Comparison of ENCODE assay signal across 1 cellular context in genomic region chr20:38748097-38748862, GRCh38.
TF ChIP-seq lines count a peak whose summit lies in the region.

Gene ACTR5 (plus strand): TSS chr20:38748460. CDS start chr20:38748479, 19 bp downstream.

TF ChIP-seq in HepG2, 621 proteins besides CTCF, POLR2A, EP300 and RAD21 (continued from another document and continues in another):
- peak; percentile 88 for TF ChIP-seq ZBTB43 (CRISPR knock-in tag; conservative IDR thresholded peaks at IDR 0.05)
- TF ChIP-seq, protein P1, sequence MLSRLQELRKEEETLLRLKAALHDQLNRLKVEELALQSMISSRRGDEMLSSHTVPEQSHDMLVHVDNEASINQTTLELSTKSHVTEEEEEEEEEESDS (CRISPR knock-in tag; IDR thresholded peaks at IDR 0.05; ENCODE audit: borderline replicate concordance), result peak; percentile 91; the same call in 1 of the 2 replicates
- TF ChIP-seq, protein P2, sequence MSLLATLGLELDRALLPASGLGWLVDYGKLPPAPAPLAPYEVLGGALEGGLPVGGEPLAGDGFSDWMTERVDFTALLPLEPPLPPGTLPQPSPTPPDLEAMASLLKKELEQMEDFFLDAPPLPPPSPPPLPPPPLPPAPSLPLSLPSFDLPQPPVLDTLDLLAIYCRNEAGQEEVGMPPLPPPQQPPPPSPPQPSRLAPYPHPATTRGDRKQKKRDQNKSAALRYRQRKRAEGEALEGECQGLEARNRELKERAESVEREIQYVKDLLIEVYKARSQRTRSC (CRISPR knock-in tag; IDR thresholded peaks at IDR 0.05; ENCODE audit: low read depth), result peak; percentile 77; the same call in 1 of the 2 replicates
- peak; percentile 96 for TF ChIP-seq KMT2A (CRISPR knock-in tag; IDR thresholded peaks at IDR 0.05)
- TF ChIP-seq NFIB (CRISPR knock-in tag; IDR thresholded peaks at IDR 0.05; ENCODE audit: borderline replicate concordance), result no peak
- TF ChIP-seq ZNF704 (CRISPR knock-in tag; IDR thresholded peaks at IDR 0.05; ENCODE audit: borderline replicate concordance), result peak; percentile 96
- peak; percentile 98 for TF ChIP-seq SAFB2 (CRISPR knock-in tag; IDR thresholded peaks at IDR 0.05; ENCODE audit: borderline replicate concordance, low read depth)
- no peak for TF ChIP-seq ZC3H4 (CRISPR knock-in tag; IDR thresholded peaks at IDR 0.05; ENCODE audit: borderline replicate concordance)
- TF ChIP-seq LRRFIP1 (CRISPR knock-in tag; conservative IDR thresholded peaks at IDR 0.05), result no peak; the same call in 1 of the 2 replicates
- no peak for TF ChIP-seq ZFP36L2 (CRISPR knock-in tag; IDR thresholded peaks at IDR 0.05)
- TF ChIP-seq, protein P3, sequence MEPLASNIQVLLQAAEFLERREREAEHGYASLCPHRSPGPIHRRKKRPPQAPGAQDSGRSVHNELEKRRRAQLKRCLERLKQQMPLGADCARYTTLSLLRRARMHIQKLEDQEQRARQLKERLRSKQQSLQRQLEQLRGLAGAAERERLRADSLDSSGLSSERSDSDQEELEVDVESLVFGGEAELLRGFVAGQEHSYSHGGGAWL (CRISPR knock-in tag; IDR thresholded peaks at IDR 0.05), result peak; percentile 98
- TF ChIP-seq ARID2 (CRISPR knock-in tag; IDR thresholded peaks at IDR 0.05; ENCODE audit: borderline replicate concordance), result peak; percentile 93; the same call in 1 of the 2 replicates
- TF ChIP-seq HNF4G (IDR thresholded peaks at IDR 0.05; ENCODE audit: borderline replicate concordance, low read depth, low read length), result no peak
- peak; percentile 92 for TF ChIP-seq HNF4G (CRISPR knock-in tag; IDR thresholded peaks at IDR 0.05; ENCODE audit: borderline replicate concordance, low read depth)
- TF ChIP-seq CHD2 (IDR thresholded peaks at IDR 0.05; ENCODE audit: low read depth, low read length), result no peak; the same call in 1 of the 2 replicates
- TF ChIP-seq MAX (IDR thresholded peaks at IDR 0.05), result peak; percentile 81
- TF ChIP-seq, protein P4, sequence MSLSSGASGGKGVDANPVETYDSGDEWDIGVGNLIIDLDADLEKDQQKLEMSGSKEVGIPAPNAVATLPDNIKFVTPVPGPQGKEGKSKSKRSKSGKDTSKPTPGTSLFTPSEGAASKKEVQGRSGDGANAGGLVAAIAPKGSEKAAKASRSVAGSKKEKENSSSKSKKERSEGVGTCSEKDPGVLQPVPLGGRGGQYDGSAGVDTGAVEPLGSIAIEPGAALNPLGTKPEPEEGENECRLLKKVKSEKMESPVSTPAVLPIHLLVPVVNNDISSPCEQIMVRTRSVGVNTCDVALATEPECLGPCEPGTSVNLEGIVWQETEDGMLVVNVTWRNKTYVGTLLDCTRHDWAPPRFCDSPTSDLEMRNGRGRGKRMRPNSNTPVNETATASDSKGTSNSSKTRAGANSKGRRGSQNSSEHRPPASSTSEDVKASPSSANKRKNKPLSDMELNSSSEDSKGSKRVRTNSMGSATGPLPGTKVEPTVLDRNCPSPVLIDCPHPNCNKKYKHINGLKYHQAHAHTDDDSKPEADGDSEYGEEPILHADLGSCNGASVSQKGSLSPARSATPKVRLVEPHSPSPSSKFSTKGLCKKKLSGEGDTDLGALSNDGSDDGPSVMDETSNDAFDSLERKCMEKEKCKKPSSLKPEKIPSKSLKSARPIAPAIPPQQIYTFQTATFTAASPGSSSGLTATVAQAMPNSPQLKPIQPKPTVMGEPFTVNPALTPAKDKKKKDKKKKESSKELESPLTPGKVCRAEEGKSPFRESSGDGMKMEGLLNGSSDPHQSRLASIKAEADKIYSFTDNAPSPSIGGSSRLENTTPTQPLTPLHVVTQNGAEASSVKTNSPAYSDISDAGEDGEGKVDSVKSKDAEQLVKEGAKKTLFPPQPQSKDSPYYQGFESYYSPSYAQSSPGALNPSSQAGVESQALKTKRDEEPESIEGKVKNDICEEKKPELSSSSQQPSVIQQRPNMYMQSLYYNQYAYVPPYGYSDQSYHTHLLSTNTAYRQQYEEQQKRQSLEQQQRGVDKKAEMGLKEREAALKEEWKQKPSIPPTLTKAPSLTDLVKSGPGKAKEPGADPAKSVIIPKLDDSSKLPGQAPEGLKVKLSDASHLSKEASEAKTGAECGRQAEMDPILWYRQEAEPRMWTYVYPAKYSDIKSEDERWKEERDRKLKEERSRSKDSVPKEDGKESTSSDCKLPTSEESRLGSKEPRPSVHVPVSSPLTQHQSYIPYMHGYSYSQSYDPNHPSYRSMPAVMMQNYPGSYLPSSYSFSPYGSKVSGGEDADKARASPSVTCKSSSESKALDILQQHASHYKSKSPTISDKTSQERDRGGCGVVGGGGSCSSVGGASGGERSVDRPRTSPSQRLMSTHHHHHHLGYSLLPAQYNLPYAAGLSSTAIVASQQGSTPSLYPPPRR (CRISPR knock-in tag; IDR thresholded peaks at IDR 0.05; ENCODE audit: borderline replicate concordance), result no peak
- no peak for TF ChIP-seq ZNF569 (CRISPR knock-in tag; IDR thresholded peaks at IDR 0.05; ENCODE audit: borderline replicate concordance)
- TF ChIP-seq, protein P5, sequence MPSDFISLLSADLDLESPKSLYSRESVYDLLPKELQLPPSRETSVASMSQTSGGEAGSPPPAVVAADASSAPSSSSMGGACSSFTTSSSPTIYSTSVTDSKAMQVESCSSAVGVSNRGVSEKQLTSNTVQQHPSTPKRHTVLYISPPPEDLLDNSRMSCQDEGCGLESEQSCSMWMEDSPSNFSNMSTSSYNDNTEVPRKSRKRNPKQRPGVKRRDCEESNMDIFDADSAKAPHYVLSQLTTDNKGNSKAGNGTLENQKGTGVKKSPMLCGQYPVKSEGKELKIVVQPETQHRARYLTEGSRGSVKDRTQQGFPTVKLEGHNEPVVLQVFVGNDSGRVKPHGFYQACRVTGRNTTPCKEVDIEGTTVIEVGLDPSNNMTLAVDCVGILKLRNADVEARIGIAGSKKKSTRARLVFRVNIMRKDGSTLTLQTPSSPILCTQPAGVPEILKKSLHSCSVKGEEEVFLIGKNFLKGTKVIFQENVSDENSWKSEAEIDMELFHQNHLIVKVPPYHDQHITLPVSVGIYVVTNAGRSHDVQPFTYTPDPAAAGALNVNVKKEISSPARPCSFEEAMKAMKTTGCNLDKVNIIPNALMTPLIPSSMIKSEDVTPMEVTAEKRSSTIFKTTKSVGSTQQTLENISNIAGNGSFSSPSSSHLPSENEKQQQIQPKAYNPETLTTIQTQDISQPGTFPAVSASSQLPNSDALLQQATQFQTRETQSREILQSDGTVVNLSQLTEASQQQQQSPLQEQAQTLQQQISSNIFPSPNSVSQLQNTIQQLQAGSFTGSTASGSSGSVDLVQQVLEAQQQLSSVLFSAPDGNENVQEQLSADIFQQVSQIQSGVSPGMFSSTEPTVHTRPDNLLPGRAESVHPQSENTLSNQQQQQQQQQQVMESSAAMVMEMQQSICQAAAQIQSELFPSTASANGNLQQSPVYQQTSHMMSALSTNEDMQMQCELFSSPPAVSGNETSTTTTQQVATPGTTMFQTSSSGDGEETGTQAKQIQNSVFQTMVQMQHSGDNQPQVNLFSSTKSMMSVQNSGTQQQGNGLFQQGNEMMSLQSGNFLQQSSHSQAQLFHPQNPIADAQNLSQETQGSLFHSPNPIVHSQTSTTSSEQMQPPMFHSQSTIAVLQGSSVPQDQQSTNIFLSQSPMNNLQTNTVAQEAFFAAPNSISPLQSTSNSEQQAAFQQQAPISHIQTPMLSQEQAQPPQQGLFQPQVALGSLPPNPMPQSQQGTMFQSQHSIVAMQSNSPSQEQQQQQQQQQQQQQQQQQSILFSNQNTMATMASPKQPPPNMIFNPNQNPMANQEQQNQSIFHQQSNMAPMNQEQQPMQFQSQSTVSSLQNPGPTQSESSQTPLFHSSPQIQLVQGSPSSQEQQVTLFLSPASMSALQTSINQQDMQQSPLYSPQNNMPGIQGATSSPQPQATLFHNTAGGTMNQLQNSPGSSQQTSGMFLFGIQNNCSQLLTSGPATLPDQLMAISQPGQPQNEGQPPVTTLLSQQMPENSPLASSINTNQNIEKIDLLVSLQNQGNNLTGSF (CRISPR knock-in tag; IDR thresholded peaks at IDR 0.05), result peak; percentile 96
- TF ChIP-seq ZBTB49 (CRISPR knock-in tag; IDR thresholded peaks at IDR 0.05; ENCODE audit: borderline replicate concordance), result no peak; the same call in 1 of the 2 replicates
- no peak; the same call in 1 of the 2 replicates for TF ChIP-seq SIN3B (IDR thresholded peaks at IDR 0.05; ENCODE audit: low read length)
- TF ChIP-seq, protein P6, sequence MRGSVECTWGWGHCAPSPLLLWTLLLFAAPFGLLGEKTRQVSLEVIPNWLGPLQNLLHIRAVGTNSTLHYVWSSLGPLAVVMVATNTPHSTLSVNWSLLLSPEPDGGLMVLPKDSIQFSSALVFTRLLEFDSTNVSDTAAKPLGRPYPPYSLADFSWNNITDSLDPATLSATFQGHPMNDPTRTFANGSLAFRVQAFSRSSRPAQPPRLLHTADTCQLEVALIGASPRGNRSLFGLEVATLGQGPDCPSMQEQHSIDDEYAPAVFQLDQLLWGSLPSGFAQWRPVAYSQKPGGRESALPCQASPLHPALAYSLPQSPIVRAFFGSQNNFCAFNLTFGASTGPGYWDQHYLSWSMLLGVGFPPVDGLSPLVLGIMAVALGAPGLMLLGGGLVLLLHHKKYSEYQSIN (CRISPR knock-in tag; IDR thresholded peaks at IDR 0.05; ENCODE audit: borderline replicate concordance), result peak; percentile 94; the same call in 1 of the 2 replicates
- peak; percentile 80 for TF ChIP-seq POLR2AphosphoS5 (IDR thresholded peaks at IDR 0.05; ENCODE audit: low read depth, low read length)
- TF ChIP-seq HMGA1 (CRISPR knock-in tag; conservative IDR thresholded peaks at IDR 0.05), result no peak
- peak; percentile 74 for TF ChIP-seq IKZF5 (CRISPR knock-in tag; IDR thresholded peaks at IDR 0.05)
